Comparison of ENCODE assay signal across 28 cellular contexts in the genomic region with DNA sequence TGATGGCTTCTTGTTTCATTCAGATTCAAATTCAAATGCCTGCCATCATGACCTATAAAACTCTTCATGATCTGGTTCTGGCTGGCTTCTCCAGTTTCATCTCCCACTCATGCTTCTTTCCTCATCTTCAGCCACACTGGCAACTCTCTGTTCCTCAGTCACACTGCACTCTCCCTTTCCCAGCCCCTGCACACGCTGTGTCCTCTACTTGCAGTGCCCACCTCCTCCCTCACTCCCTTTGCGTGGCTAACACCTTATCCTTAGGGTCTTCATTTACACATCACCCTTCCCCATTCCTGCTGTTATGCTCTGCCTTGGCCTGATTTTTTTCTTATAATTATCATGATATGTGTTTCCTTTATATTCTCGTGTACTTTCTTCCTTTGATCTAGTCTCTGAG.
"Had no signal": no experiment of that assay in that cellular context is flagged by ENCODE, and none has a peak within 500 bp of the region (broad histone marks: within the 10 kb centered on the region; RNA-seq: fewer than 3 reads in every experiment).

No MANE protein-coding gene starts in this region.

- H3K36me3 ChIP-seq: neutrophil, pancreas, spleen, stomach, thoracic aorta, thyroid gland, tibial nerve, upper lobe of left lung had no signal

- DNase-seq: naive B cell; naive thymus-derived CD8-positive, alpha-beta T cell; nephron progenitor cell; nucleus accumbens; pancreas; psoas muscle; right cardiac atrium; spleen; stimulated activated CD4-positive, alpha-beta T cell treated with anti-CD3 and anti-CD28 coated beads, Interleukin-12 subunit alpha, Interleukin-12 subunit beta, amount 100 ng/mL, for 4 hours; stimulated activated CD4-positive, alpha-beta T cell treated with anti-CD3 and anti-CD28 coated beads, Interleukin-1b, Interleukin-23, amount 100 ng/mL, for 48 hours; stimulated activated CD4-positive, alpha-beta T cell treated with anti-CD3 and anti-CD28 coated beads, Interleukin-4, amount 100 ng/mL, for 1 hour; stimulated activated CD4-positive, alpha-beta T cell treated with anti-CD3 and anti-CD28 coated beads, Interleukin-4, amount 100 ng/mL, for 4 hours; stimulated activated CD8-positive, alpha-beta memory T cell treated with anti-CD3 and anti-CD28 coated beads, Interleukin-4, amount 100 ng/mL, for 48 hours; stimulated activated naive CD4-positive, alpha-beta T cell treated with Interleukin-2 at 50 U/mL for 16 hours; stomach; thyroid gland; trophoblast cell; upper lobe of left lung had no signal

- ATAC-seq: naive thymus-derived CD8-positive, alpha-beta T cell; pancreas; psoas muscle; right cardiac atrium; sciatic nerve; stimulated activated memory B cell treated with anti-CD40 and anti-IgM and Interleukin-4, amounts not matched to agents 10 μg/mL and 1 μg/mL and 100 μg/mL, for 72 hours had no signal

- H3K4me3 ChIP-seq: pancreas, psoas muscle, skin epidermis, smooth muscle cell, spleen, stomach, thoracic aorta, thyroid gland, tibial nerve, upper lobe of left lung had no signal

- H3K4me3 Mint-ChIP-seq: naive B cell; naive thymus-derived CD8-positive, alpha-beta T cell; natural killer cell treated with Interleukin-12 subunit alpha and Interleukin-12 subunit beta and Interleukin-15 and Interleukin-18, amount 100 ng/mL, for 72 hours; nephron progenitor cell; neural crest cell; stimulated activated memory B cell treated with anti-CD40 and anti-IgM and Interleukin-4, amounts not matched to agents 10 μg/mL and 1 μg/mL and 100 μg/mL, for 72 hours; stimulated activated naive CD8-positive, alpha-beta T cell treated with anti-CD3 and anti-CD28 coated beads, Interleukin-15, Interleukin-2, amounts not matched to agents 100 ng/mL and 50 ng/mL, for 24 hours had no signal

- H3K36me3 Mint-ChIP-seq: naive B cell; naive thymus-derived CD8-positive, alpha-beta T cell; natural killer cell treated with Interleukin-12 subunit alpha and Interleukin-12 subunit beta and Interleukin-15 and Interleukin-18, amount 100 ng/mL, for 72 hours; stimulated activated memory B cell treated with anti-CD40 and anti-IgM and Interleukin-4, amounts not matched to agents 10 μg/mL and 1 μg/mL and 100 μg/mL, for 72 hours had no signal

- H3K4me1 ChIP-seq: pancreas, psoas muscle, stomach, thyroid gland, tibial nerve, upper lobe of left lung had no signal

- H3K27me3 ChIP-seq: pancreas, stomach, thyroid gland, tibial nerve, upper lobe of left lung had no signal

- H3K27ac Mint-ChIP-seq: naive B cell; natural killer cell treated with Interleukin-12 subunit alpha and Interleukin-12 subunit beta and Interleukin-15 and Interleukin-18, amount 100 ng/mL, for 72 hours; nephron progenitor cell; stimulated activated memory B cell treated with anti-CD40 and anti-IgM and Interleukin-4, amounts not matched to agents 10 μg/mL and 1 μg/mL and 100 μg/mL, for 72 hours; stimulated activated naive CD8-positive, alpha-beta T cell treated with anti-CD3 and anti-CD28 coated beads, Interleukin-15, Interleukin-2, amounts not matched to agents 100 ng/mL and 50 ng/mL, for 24 hours had no signal

- H3K9me3 ChIP-seq: neutrophil, pancreas, psoas muscle, spleen, stomach, thoracic aorta, thyroid gland, tibial nerve, upper lobe of left lung had no signal

- H3K9me3 Mint-ChIP-seq: naive thymus-derived CD8-positive, alpha-beta T cell; nephron progenitor cell; neural crest cell; stimulated activated memory B cell treated with anti-CD40 and anti-IgM and Interleukin-4, amounts not matched to agents 10 μg/mL and 1 μg/mL and 100 μg/mL, for 72 hours; stimulated activated naive CD8-positive, alpha-beta T cell treated with anti-CD3 and anti-CD28 coated beads, Interleukin-15, Interleukin-2, amounts not matched to agents 100 ng/mL and 50 ng/mL, for 24 hours had no signal

- H3K4me2 ChIP-seq: smooth muscle cell had no signal

- H3K27ac ChIP-seq: neutrophil, pancreas, psoas muscle, skin epidermis, spleen, stomach, thoracic aorta, thyroid gland, tibial nerve, upper lobe of left lung had no signal
